ENCODE assay signal across 1 cellular context in the genomic region with DNA sequence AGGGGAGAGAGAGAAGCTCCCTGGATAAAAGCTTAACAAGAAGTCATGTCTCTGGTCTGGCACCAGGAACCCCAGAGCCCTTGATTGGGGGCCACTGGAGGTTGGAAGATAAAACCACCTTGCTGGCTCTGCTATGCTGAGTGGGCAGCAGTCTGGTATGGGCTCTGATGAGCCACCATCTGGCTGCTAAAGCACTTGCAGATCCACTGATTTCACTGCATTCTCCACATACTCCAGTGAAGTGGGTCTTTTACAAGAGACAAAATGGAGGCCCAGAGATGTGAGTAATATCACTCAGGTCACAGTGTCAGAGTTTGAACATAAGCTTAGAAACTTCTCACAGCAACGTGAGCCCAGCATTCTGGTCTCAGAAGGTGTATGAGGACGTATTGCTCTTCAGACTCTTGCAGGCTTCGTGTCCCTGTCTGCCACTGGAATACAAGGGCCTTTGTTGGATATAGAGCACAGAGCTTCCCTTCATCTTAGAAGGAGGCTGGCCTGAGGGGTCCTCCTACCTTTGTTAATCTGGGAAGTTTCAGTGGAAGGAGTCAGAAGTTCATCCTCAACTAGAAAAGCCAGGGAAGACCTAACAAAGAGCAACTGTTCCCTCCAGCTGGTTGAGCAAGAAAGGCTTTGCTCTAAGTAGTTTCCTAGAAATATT.
TF ChIP-seq lines count a peak whose summit lies in the region.

No MANE protein-coding gene starts in this region.

TF ChIP-seq in IMR-90, 13 proteins besides CTCF, POLR2A, EP300 and RAD21:
- 0 out of 2 replicates have a peak, but pooled peaks have one; percentile 1 for TF ChIP-seq MAFK (IDR thresholded peaks at IDR 0.05; ENCODE audit: low read depth, low read length)
- TF ChIP-seq, protein P1, sequence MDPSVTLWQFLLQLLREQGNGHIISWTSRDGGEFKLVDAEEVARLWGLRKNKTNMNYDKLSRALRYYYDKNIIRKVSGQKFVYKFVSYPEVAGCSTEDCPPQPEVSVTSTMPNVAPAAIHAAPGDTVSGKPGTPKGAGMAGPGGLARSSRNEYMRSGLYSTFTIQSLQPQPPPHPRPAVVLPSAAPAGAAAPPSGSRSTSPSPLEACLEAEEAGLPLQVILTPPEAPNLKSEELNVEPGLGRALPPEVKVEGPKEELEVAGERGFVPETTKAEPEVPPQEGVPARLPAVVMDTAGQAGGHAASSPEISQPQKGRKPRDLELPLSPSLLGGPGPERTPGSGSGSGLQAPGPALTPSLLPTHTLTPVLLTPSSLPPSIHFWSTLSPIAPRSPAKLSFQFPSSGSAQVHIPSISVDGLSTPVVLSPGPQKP (IDR thresholded peaks at IDR 0.05; ENCODE audit: borderline replicate concordance, low read depth, low read length), result no peak
